In the genomic region with DNA sequence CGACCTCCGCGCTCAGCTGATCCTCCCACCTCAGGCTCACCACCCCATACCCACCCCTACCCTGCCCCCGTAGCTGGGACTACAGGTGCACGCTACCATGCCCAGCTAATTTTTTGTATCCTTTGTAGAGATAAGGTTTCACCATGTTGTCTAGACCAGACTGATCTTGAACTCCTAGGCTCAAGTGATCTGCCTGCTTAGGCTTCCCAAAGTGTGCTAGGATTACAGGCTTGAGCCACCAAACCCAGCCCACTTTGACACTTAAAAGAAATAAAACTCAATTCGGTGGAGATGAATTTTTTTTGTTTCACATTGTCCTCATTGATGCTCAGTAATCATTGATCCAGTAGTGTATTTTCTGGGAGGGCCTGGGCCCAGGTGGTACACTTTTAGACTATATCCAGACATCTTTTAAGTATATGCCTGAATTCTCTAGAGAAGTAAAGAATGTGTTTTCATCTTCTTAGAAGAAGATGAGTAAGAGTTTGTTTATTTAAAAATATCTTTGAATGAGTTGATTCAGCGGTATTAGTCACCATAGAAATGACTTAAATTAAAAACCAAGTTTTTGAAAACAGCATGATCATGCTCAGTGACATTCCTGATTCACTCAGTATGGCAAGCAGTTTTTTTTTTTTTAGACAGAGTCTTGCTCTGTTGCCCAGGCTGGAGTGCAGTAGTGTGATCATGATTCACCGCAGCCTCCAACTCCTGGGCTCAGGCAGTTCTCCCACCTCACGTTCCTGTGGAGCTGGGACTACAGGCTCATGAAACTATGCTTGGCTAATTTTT, we compare ENCODE assay signal across 9 cellular contexts. TPM values are rescaled to one million over a fixed set of nuclear protein-coding genes. Genes with fewer than 3 reads are reported as not detected.
A peak's percentile ranks its signal among the peaks of the same experiment; 100 is the strongest.
DNase-seq lines count a peak whose midpoint lies in the region; ATAC-seq and TF ChIP-seq lines count a peak whose summit lies in the region.
"Had no signal": no experiment of that assay in that cellular context is flagged by ENCODE, and none has a peak within 500 bp of the region (broad histone marks: within the 10 kb centered on the region; RNA-seq: fewer than 3 reads in every experiment).

No MANE protein-coding gene starts in this region.

- ATAC-seq in activated B cell treated with CpG ODN at 0.5 μM for 24 hours (ENCODE audit: low read depth) (no peak), HG02678 (IDR thresholded peaks at IDR 0.05; ENCODE audit: unreplicated experiment) (no peak)

- H3K27ac Mint-ChIP-seq in activated B cell treated with CpG ODN at 0.5 μM for 24 hours, result peak overlapping the region; percentile 4
- H3K27ac Mint-ChIP-seq in stimulated activated naive CD8-positive, alpha-beta T cell treated with anti-CD3 and anti-CD28 coated beads, Interleukin-15, Interleukin-2, amounts not matched to agents 100 ng/mL and 50 ng/mL, for 24 hours, result peak overlapping the region; percentile 80

- TF ChIP-seq CTCF in activated B cell treated with CpG ODN at 0.5 μM for 24 hours (IDR thresholded peaks at IDR 0.05), result no peak
- TF ChIP-seq CTCF in fibroblast of the aortic adventitia (IDR thresholded peaks at IDR 0.05; ENCODE audit: insufficient read depth, low read length), result no peak

- no peak overlapping the region for H3K4me3 Mint-ChIP-seq in activated B cell treated with CpG ODN at 0.5 μM for 24 hours
- H3K4me3 Mint-ChIP-seq in stimulated activated naive CD8-positive, alpha-beta T cell treated with anti-CD3 and anti-CD28 coated beads, Interleukin-15, Interleukin-2, amounts not matched to agents 100 ng/mL and 50 ng/mL, for 24 hours, result peak overlapping the region; percentile 28

- peaks cover 22% of the 10 kb centered on the region for H3K36me3 Mint-ChIP-seq in activated B cell treated with CpG ODN at 0.5 μM for 24 hours (ENCODE audit: low read depth)
- H3K36me3 Mint-ChIP-seq in stimulated activated naive CD8-positive, alpha-beta T cell treated with anti-CD3 and anti-CD28 coated beads, Interleukin-15, Interleukin-2, amounts not matched to agents 100 ng/mL and 50 ng/mL, for 24 hours (ENCODE audit: low read depth), result peaks cover 25% of the 10 kb centered on the region

- no peaks in the 10 kb centered on the region for H3K9me3 Mint-ChIP-seq in activated B cell treated with CpG ODN at 0.5 μM for 24 hours
- no peaks in the 10 kb centered on the region for H3K9me3 Mint-ChIP-seq in stimulated activated naive CD8-positive, alpha-beta T cell treated with anti-CD3 and anti-CD28 coated beads, Interleukin-15, Interleukin-2, amounts not matched to agents 100 ng/mL and 50 ng/mL, for 24 hours

- no peaks in the 10 kb centered on the region for H3K27me3 Mint-ChIP-seq in activated B cell treated with CpG ODN at 0.5 μM for 24 hours
- no peaks in the 10 kb centered on the region for H3K27me3 Mint-ChIP-seq in stimulated activated naive CD8-positive, alpha-beta T cell treated with anti-CD3 and anti-CD28 coated beads, Interleukin-15, Interleukin-2, amounts not matched to agents 100 ng/mL and 50 ng/mL, for 24 hours

- CTCF ChIA-PET in activated B cell treated with CpG ODN at 0.5 μM for 24 hours (lab: Charles Lee), result no interaction called here

- peaks cover 32% of the 10 kb centered on the region for H3K4me1 Mint-ChIP-seq in activated B cell treated with CpG ODN at 0.5 μM for 24 hours
- H3K4me1 Mint-ChIP-seq in stimulated activated naive CD8-positive, alpha-beta T cell treated with anti-CD3 and anti-CD28 coated beads, Interleukin-15, Interleukin-2, amounts not matched to agents 100 ng/mL and 50 ng/mL, for 24 hours (ENCODE audit: low read depth), result peaks cover 55% of the 10 kb centered on the region

- POLR2A ChIA-PET in activated B cell treated with CpG ODN at 0.5 μM for 24 hours (lab: Charles Lee), result interaction anchor here (0.5 kb wide), 1 partner anchor 80 kb away, joined by 4 read pairs; no protein-coding TSS in a partner anchor

- peak; percentile 28 for DNase-seq in activated CD4-positive, alpha-beta T cell treated with anti-CD3 and anti-CD28 coated beads for 48 hours
- DNase-seq in activated CD4-positive, alpha-beta T cell treated with anti-CD3 and anti-CD28 coated beads for 1 hour, result no peak
- DNase-seq in activated B cell treated with CpG ODN at 0.5 μM for 24 hours, result no peak
- DNase-seq in fibroblast of the aortic adventitia (ENCODE audit: low read depth), result peak; percentile 91
- DNase-seq in SHP77 treated with DMSO at 0.1 percent for 48 hours (lab: John Stamatoyannopoulos, UW), result no peak
- no peak for DNase-seq in middle frontal gyrus (ENCODE audit: extremely low spot score, low spot score)
- DNase-seq: lower lobe of right lung had no signal

- intact Hi-C loops in activated B cell treated with CpG ODN at 0.5 μM for 24 hours (cut with micrococcal nuclease), result no loop called here

- H3K4me3 ChIP-seq in fibroblast of the aortic adventitia (ENCODE audit: low read depth, low read length), result no peak overlapping the region
- H3K4me3 ChIP-seq: lower lobe of right lung had no signal

RNA-seq across cellular contexts. Expression of a gene that starts 57.8 kb away (rescaled TPM):
- total RNA-seq in activated B cell treated with CpG ODN at 0.5 μM for 24 hours (73.8 and 74.0 TPM in 2 replicates), fibroblast of the aortic adventitia (ENCODE audit: low replicate concordance) (31.8 and 42.9 TPM in 2 replicates)

Comparison
In these comparisons a context has a peak if more than half of its experiments do, and no peak if none do; other contexts are left out.
1. DNase-seq: peak in activated CD4-positive, alpha-beta T cell treated with anti-CD3 and anti-CD28 coated beads for 48 hours (single experiment) and fibroblast of the aortic adventitia (single experiment); none in activated CD4-positive, alpha-beta T cell treated with anti-CD3 and anti-CD28 coated beads for 1 hour (single experiment), activated B cell treated with CpG ODN at 0.5 μM for 24 hours (single experiment), SHP77 treated with DMSO at 0.1 percent for 48 hours (single experiment) and middle frontal gyrus (single experiment).